Comparison of ENCODE assay signal across 28 cellular contexts in genomic region chr9:95896580-95896979, GRCh38. TPM values are rescaled to one million over a fixed set of nuclear protein-coding genes. Genes with fewer than 3 reads are reported as not detected.
A peak's percentile ranks its signal among the peaks of the same experiment; 100 is the strongest.
DNase-seq lines count a peak whose midpoint lies in the region; ATAC-seq lines count a peak whose summit lies in the region.
"Had no signal": no experiment of that assay in that cellular context is flagged by ENCODE, and none has a peak within 500 bp of the region (broad histone marks: within the 10 kb centered on the region; RNA-seq: fewer than 3 reads in every experiment).

No MANE protein-coding gene starts in this region.

- no peaks in the 10 kb centered on the region for H3K36me3 ChIP-seq in thymus (ENCODE audit: control insufficient read depth, insufficient read depth)
- H3K36me3 ChIP-seq: right atrium auricular region had no signal

- no peaks in the 10 kb centered on the region for H3K4me1 ChIP-seq in thymus (ENCODE audit: control insufficient read depth, insufficient read depth, low read length)
- H3K4me1 ChIP-seq: BLaER1, esophagus muscularis mucosa, foreskin keratinocyte, lower lobe of right lung, right atrium auricular region, upper lobe of left lung had no signal

- H3K9me3 ChIP-seq in thymus (ENCODE audit: control insufficient read depth): no peaks in the 10 kb centered on the region
- H3K9me3 ChIP-seq: mucosa of descending colon had no signal

- H3K36me3 Mint-ChIP-seq in activated naive CD4-positive, alpha-beta T cell treated with anti-CD3 and anti-CD28 coated beads, Interleukin-2, amount 50 U/mL, for 72 hours: peaks cover 10 to 40% of the 10 kb centered on the region in 2 donors
- peaks cover 31% of the 10 kb centered on the region for H3K36me3 Mint-ChIP-seq in activated naive CD4-positive, alpha-beta T cell treated with anti-CD3 and anti-CD28 coated beads for 36 hours (ENCODE audit: low read depth)
- peaks cover 34% of the 10 kb centered on the region for H3K36me3 Mint-ChIP-seq in activated T-helper 1 cell treated with anti-CD3 and anti-CD28 coated beads, Interleukin-12 subunit alpha, Interleukin-12 subunit beta, Interleukin-2, Interleukin-4 antibody, amounts not matched to agents 30 ng/mL and 10 ng/mL and 1 ng/mL, durations not matched to agents 14 hours and 24 hours and 36 hours (ENCODE audit: low read depth)

- ATAC-seq in activated naive CD4-positive, alpha-beta T cell treated with anti-CD3 and anti-CD28 coated beads, Interleukin-2, amount 50 U/mL, for 72 hours: no peak
- peak; percentile 46 for ATAC-seq in HG03175 (IDR thresholded peaks at IDR 0.05; ENCODE audit: unreplicated experiment)
- ATAC-seq: foreskin keratinocyte, heart right ventricle, lower lobe of right lung, mucosa of descending colon, SK-N-SH treated with all-trans-retinoic acid at 6 μM for 48 hours had no signal

- intact Hi-C loops in activated naive CD4-positive, alpha-beta T cell treated with anti-CD3 and anti-CD28 coated beads for 36 hours (cut with micrococcal nuclease): no loop called here
- intact Hi-C loops in activated T-helper 1 cell treated with anti-CD3 and anti-CD28 coated beads, Interleukin-12 subunit alpha, Interleukin-12 subunit beta, Interleukin-2, Interleukin-4 antibody, amounts not matched to agents 30 ng/mL and 10 ng/mL and 1 ng/mL, durations not matched to agents 14 hours and 24 hours and 36 hours (cut with micrococcal nuclease): loop anchor here (2.0 to 5.0 kb wide), 2 partner anchors 20 to 121 kb away; no protein-coding TSS in a partner anchor

- CTCF ChIA-PET in activated naive CD4-positive, alpha-beta T cell treated with anti-CD3 and anti-CD28 coated beads for 36 hours (lab: Charles Lee): interaction anchor here (0.9 to 1.2 kb wide), 2 partner anchors 27 to 394 kb away, joined by 3 read pairs; no protein-coding TSS in a partner anchor

- peak overlapping the region; percentile 18 for H3K27ac ChIP-seq in thymus (ENCODE audit: low read depth)
- H3K27ac ChIP-seq: BLaER1, esophagus muscularis mucosa, foreskin keratinocyte, GM23248, heart right ventricle, lower lobe of right lung, right atrium auricular region, upper lobe of left lung had no signal

- H3K27me3 ChIP-seq in thymus (ENCODE audit: control insufficient read depth, insufficient read depth): no peaks in the 10 kb centered on the region
- H3K27me3 ChIP-seq: BLaER1, esophagus muscularis mucosa, foreskin keratinocyte, heart right ventricle, right atrium auricular region, upper lobe of left lung had no signal

- no peak for DNase-seq in activated naive CD4-positive, alpha-beta T cell treated with anti-CD3 and anti-CD28 coated beads, Interleukin-2, amount 50 U/mL, for 72 hours (ENCODE audit: low spot score in 2 of 2)
- DNase-seq in activated naive CD4-positive, alpha-beta T cell treated with anti-CD3 and anti-CD28 coated beads for 36 hours: no peak
- no peak for DNase-seq in activated T-helper 1 cell treated with anti-CD3 and anti-CD28 coated beads, Interleukin-12 subunit alpha, Interleukin-12 subunit beta, Interleukin-2, Interleukin-4 antibody, amounts not matched to agents 30 ng/mL and 10 ng/mL and 1 ng/mL, durations not matched to agents 14 hours and 24 hours and 36 hours (ENCODE audit: low spot score)
- DNase-seq in mucosa of gallbladder (ENCODE audit: low spot score): no peak
- no peak for DNase-seq in NOMO-1 (lab: John Stamatoyannopoulos, UW; ENCODE audit: unreplicated experiment in 2 of 2)
- DNase-seq: activated T-cell treated with anti-CD3 and anti-CD28 coated beads, Interleukin-2, amount 50 U/mL, for 48 hours; Calu3; DND-41; foreskin keratinocyte; GM23248; heart right ventricle; Karpas-422; lower lobe of right lung; mucosa of descending colon; NCI-H1694 treated with DMSO at 0.1 percent for 48 hours; OCI-M1; stimulated activated CD4-positive, alpha-beta T cell treated with anti-CD3 and anti-CD28 coated beads, Interleukin-2, amount 100 ng/mL, for 24 hours; substantia nigra; T-helper 9 cell; upper lobe of left lung had no signal

- H3K27me3 Mint-ChIP-seq in activated naive CD4-positive, alpha-beta T cell treated with anti-CD3 and anti-CD28 coated beads for 36 hours (ENCODE audit: low read depth): no peaks in the 10 kb centered on the region
- H3K27me3 Mint-ChIP-seq in activated T-helper 1 cell treated with anti-CD3 and anti-CD28 coated beads, Interleukin-12 subunit alpha, Interleukin-12 subunit beta, Interleukin-2, Interleukin-4 antibody, amounts not matched to agents 30 ng/mL and 10 ng/mL and 1 ng/mL, durations not matched to agents 14 hours and 24 hours and 36 hours (ENCODE audit: insufficient read depth): no peaks in the 10 kb centered on the region
- H3K27me3 Mint-ChIP-seq: central memory CD8-positive, alpha-beta T cell; dendritic cell treated with granulocyte-macrophage colony-stimulating factor and Interleukin-4, amounts not matched to agents 40 ng/mL and 50 ng/mL, for 4 days had no signal

- H3K9me3 Mint-ChIP-seq in activated naive CD4-positive, alpha-beta T cell treated with anti-CD3 and anti-CD28 coated beads, Interleukin-2, amount 50 U/mL, for 72 hours: peaks cover 5 to 19% of the 10 kb centered on the region in 2 donors
- H3K9me3 Mint-ChIP-seq in activated naive CD4-positive, alpha-beta T cell treated with anti-CD3 and anti-CD28 coated beads for 36 hours: peaks cover 14% of the 10 kb centered on the region
- peaks cover 12% of the 10 kb centered on the region for H3K9me3 Mint-ChIP-seq in activated T-helper 1 cell treated with anti-CD3 and anti-CD28 coated beads, Interleukin-12 subunit alpha, Interleukin-12 subunit beta, Interleukin-2, Interleukin-4 antibody, amounts not matched to agents 30 ng/mL and 10 ng/mL and 1 ng/mL, durations not matched to agents 14 hours and 24 hours and 36 hours
- H3K9me3 Mint-ChIP-seq: central memory CD8-positive, alpha-beta T cell; dendritic cell treated with granulocyte-macrophage colony-stimulating factor and Interleukin-4, amounts not matched to agents 40 ng/mL and 50 ng/mL, for 4 days had no signal

- H3K4me3 ChIP-seq in thymus (ENCODE audit: low read length): no peak overlapping the region
- H3K4me3 ChIP-seq: BLaER1, esophagus muscularis mucosa, GM23248, heart right ventricle, lower lobe of right lung, mucosa of descending colon, right atrium auricular region, upper lobe of left lung had no signal

- WGBS in thymus: 99% methylated on average over 2 of the region's 2 CpGs

- H3K4me1 Mint-ChIP-seq in activated naive CD4-positive, alpha-beta T cell treated with anti-CD3 and anti-CD28 coated beads for 36 hours (ENCODE audit: low read depth): peaks cover 32% of the 10 kb centered on the region
- peaks cover 39% of the 10 kb centered on the region for H3K4me1 Mint-ChIP-seq in activated T-helper 1 cell treated with anti-CD3 and anti-CD28 coated beads, Interleukin-12 subunit alpha, Interleukin-12 subunit beta, Interleukin-2, Interleukin-4 antibody, amounts not matched to agents 30 ng/mL and 10 ng/mL and 1 ng/mL, durations not matched to agents 14 hours and 24 hours and 36 hours (ENCODE audit: low read depth)

- H3K4me3 Mint-ChIP-seq in activated naive CD4-positive, alpha-beta T cell treated with anti-CD3 and anti-CD28 coated beads for 36 hours: no peak overlapping the region
- H3K4me3 Mint-ChIP-seq in activated T-helper 1 cell treated with anti-CD3 and anti-CD28 coated beads, Interleukin-12 subunit alpha, Interleukin-12 subunit beta, Interleukin-2, Interleukin-4 antibody, amounts not matched to agents 30 ng/mL and 10 ng/mL and 1 ng/mL, durations not matched to agents 14 hours and 24 hours and 36 hours: peak overlapping the region; percentile 60
- H3K4me3 Mint-ChIP-seq: central memory CD8-positive, alpha-beta T cell; dendritic cell treated with granulocyte-macrophage colony-stimulating factor and Interleukin-4, amounts not matched to agents 40 ng/mL and 50 ng/mL, for 4 days had no signal

- peak overlapping the region; percentile 30 to 61 for H3K27ac Mint-ChIP-seq in activated naive CD4-positive, alpha-beta T cell treated with anti-CD3 and anti-CD28 coated beads, Interleukin-2, amount 50 U/mL, for 72 hours
- no peak overlapping the region for H3K27ac Mint-ChIP-seq in activated naive CD4-positive, alpha-beta T cell treated with anti-CD3 and anti-CD28 coated beads for 36 hours
- peak overlapping the region; percentile 80 for H3K27ac Mint-ChIP-seq in activated T-helper 1 cell treated with anti-CD3 and anti-CD28 coated beads, Interleukin-12 subunit alpha, Interleukin-12 subunit beta, Interleukin-2, Interleukin-4 antibody, amounts not matched to agents 30 ng/mL and 10 ng/mL and 1 ng/mL, durations not matched to agents 14 hours and 24 hours and 36 hours
- H3K27ac Mint-ChIP-seq: dendritic cell treated with granulocyte-macrophage colony-stimulating factor and Interleukin-4, amounts not matched to agents 40 ng/mL and 50 ng/mL, for 4 days had no signal

RNA-seq across cellular contexts. Expression of gene ERCC6L2, which starts 21.1 kb away (rescaled TPM):
- 10 to 100 TPM; 26.8 to 40.7 TPM for total RNA-seq in activated naive CD4-positive, alpha-beta T cell treated with anti-CD3 and anti-CD28 coated beads, Interleukin-2, amount 50 U/mL, for 72 hours
- total RNA-seq in activated naive CD4-positive, alpha-beta T cell treated with anti-CD3 and anti-CD28 coated beads for 36 hours: 10 to 100 TPM; 20.3 to 20.6 TPM
- total RNA-seq in activated T-helper 1 cell treated with anti-CD3 and anti-CD28 coated beads, Interleukin-12 subunit alpha, Interleukin-12 subunit beta, Interleukin-2, Interleukin-4 antibody, amounts not matched to agents 30 ng/mL and 10 ng/mL and 1 ng/mL, durations not matched to agents 14 hours and 24 hours and 36 hours: 31.2 and 33.7 TPM in 2 replicates
- 13.3 TPM for polyA plus RNA-seq in thymus
- 36.6 TPM for total RNA-seq in mucosa of gallbladder
